In the genomic region with DNA sequence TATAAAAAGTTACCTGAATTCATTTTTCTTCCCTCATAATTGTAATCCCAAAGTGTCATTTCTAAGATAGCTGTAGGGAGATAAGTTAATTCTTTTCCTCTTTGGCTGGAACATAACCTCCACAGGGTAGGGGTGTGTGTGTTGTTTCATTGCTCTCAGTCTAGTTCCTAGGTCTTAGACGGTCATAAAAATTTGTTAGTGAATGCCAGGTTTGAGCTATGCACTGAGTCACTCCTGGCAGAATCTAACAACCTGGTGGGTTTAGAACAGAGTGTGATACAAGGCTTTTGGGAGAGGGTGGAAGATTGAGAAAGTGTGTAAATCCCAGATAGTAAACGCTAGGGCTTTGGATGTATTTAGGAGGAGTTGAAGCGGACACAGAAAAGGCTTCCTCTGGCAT, we compare ENCODE assay signal across 8 cellular contexts. TPM values are rescaled to one million over a fixed set of nuclear protein-coding genes. Genes with fewer than 3 reads are reported as not detected.
DNase-seq lines count a peak whose midpoint lies in the region; ATAC-seq and TF ChIP-seq lines count a peak whose summit lies in the region.

No MANE protein-coding gene starts in this region.

- H3K27me3 ChIP-seq in muscle layer of duodenum (ENCODE audit: low read depth, low read length): no peaks in the 10 kb centered on the region

- TF ChIP-seq CTCF in AG09309 (IDR thresholded peaks at IDR 0.05; ENCODE audit: control insufficient read depth, insufficient read depth, low read depth, low read length, missing control alignments): no peak
- TF ChIP-seq CTCF in cardiac fibroblast (IDR thresholded peaks at IDR 0.05; ENCODE audit: low read depth, low read length): no peak

- H3K36me3 Mint-ChIP-seq in IgD-negative memory B cell: no peaks in the 10 kb centered on the region

- ATAC-seq in GM21515 (IDR thresholded peaks at IDR 0.05; ENCODE audit: unreplicated experiment) (no peak), HG03439 (IDR thresholded peaks at IDR 0.05; ENCODE audit: unreplicated experiment) (no peak)

- peak overlapping the region; percentile 87 to 97 (median 92) for H3K4me3 Mint-ChIP-seq in IgD-negative memory B cell

- H3K9me3 Mint-ChIP-seq in IgD-negative memory B cell: no peaks in the 10 kb centered on the region

- H3K4me3 ChIP-seq in AG09309 (ENCODE audit: control insufficient read depth, low read depth, low read length) (peak overlapping the region; percentile 49), cardiac fibroblast (replicated peaks in 1 of 2; ENCODE audit: low read depth in 2 of 2, low read length in 2 of 2) (no peak overlapping the region), muscle layer of duodenum (ENCODE audit: low read depth in 1 of 2, low read length in 2 of 2) (peak overlapping the region; percentile 66 to 78)

- peaks cover 5 to 14% of the 10 kb centered on the region in 2 donors for H3K36me3 ChIP-seq in muscle layer of duodenum (ENCODE audit: control insufficient read depth in 1 of 2, insufficient read depth in 2 of 2, low read length in 2 of 2)

- H3K27ac Mint-ChIP-seq in IgD-negative memory B cell: peak overlapping the region; percentile 84 to 98 (median 94)

- no peaks in the 10 kb centered on the region for H3K9me3 ChIP-seq in muscle layer of duodenum (ENCODE audit: control insufficient read depth in 1 of 2, low read length in 2 of 2)

- DNase-seq in AG09309 (ENCODE audit: low read depth) (peak; percentile 27), cardiac fibroblast (ENCODE audit: low read depth in 2 of 2) (peak; percentile 17 to 48), NCI-H2107 treated with DMSO at 0.1 percent for 48 hours (lab: John Stamatoyannopoulos, UW; ENCODE audit: unreplicated experiment) (no peak), T1000 (lab: John Stamatoyannopoulos, UW) (no peak)

- H3K27me3 Mint-ChIP-seq in IgD-negative memory B cell: no peaks in the 10 kb centered on the region

- H3K27ac ChIP-seq in muscle layer of duodenum (ENCODE audit: low read length): peak overlapping the region; percentile 69

- H3K4me1 Mint-ChIP-seq in IgD-negative memory B cell: peaks cover 5 to 16% (median 12%) of the 10 kb centered on the region in 3 donors

- peaks cover 0 to 12% of the 10 kb centered on the region in 2 donors for H3K4me1 ChIP-seq in muscle layer of duodenum (ENCODE audit: control insufficient read depth in 1 of 2, insufficient read depth in 2 of 2, low read length in 2 of 2)

RNA-seq across cellular contexts. Expression of gene PHKG2, which starts 0.9 kb away (rescaled TPM):
- 36.7 TPM for polyA plus RNA-seq in IgD-negative memory B cell

RNA-seq across cellular contexts. Expression of gene CFAP119, which starts 14.5 kb away (rescaled TPM):
- 0.63 TPM for polyA plus RNA-seq in IgD-negative memory B cell

RNA-seq across cellular contexts. Expression of gene RNF40, which starts 14.8 kb away (rescaled TPM):
- 56.0 TPM for polyA plus RNA-seq in IgD-negative memory B cell

RNA-seq across cellular contexts. Expression of gene ZNF629, which starts 39.7 kb away (rescaled TPM):
- 0.30 TPM for polyA plus RNA-seq in IgD-negative memory B cell

RNA-seq across cellular contexts. Expression of gene SRCAP, which starts 48.4 kb away (rescaled TPM):
- polyA plus RNA-seq in IgD-negative memory B cell: 32.6 TPM

Comparison
In these comparisons a context has a peak if more than half of its experiments do, and no peak if none do; other contexts are left out.
1. DNase-seq: peak in AG09309 (single experiment) and cardiac fibroblast (2 of 2); none in NCI-H2107 treated with DMSO at 0.1 percent for 48 hours (single experiment) and T1000 (single experiment).
2. H3K4me3 ChIP-seq: peak in AG09309 (single experiment) and muscle layer of duodenum (2 of 2); none in cardiac fibroblast (0 of 2).